Comparison of ENCODE assay signal across 25 cellular contexts in genomic region chr16:26593700-26594099, GRCh38.
"Had no signal": no experiment of that assay in that cellular context is flagged by ENCODE, and none has a peak within 500 bp of the region (broad histone marks: within the 10 kb centered on the region; RNA-seq: fewer than 3 reads in every experiment).

No MANE protein-coding gene starts in this region.

- H3K27ac ChIP-seq: gastrocnemius medialis, left lung, lower lobe of right lung, testis, transverse colon had no signal

- DNase-seq: activated CD4-positive, alpha-beta T cell treated with anti-CD3 and anti-CD28 coated beads for 1 hour; activated CD4-positive, alpha-beta T cell treated with anti-CD3 and anti-CD28 coated beads, Interleukin-2, amount 50 U/mL, for 48 hours; activated CD8-positive, alpha-beta memory T cell treated with anti-CD3 and anti-CD28 coated beads for 24 hours; activated CD8-positive, alpha-beta memory T cell treated with anti-CD3 and anti-CD28 coated beads, Interleukin-2, amount 50 U/mL, for 48 hours; activated gamma-delta T cell; activated naive CD4-positive, alpha-beta T cell treated with anti-CD3 and anti-CD28 coated beads, Interleukin-2, amount 10 ng/mL, durations not matched to agents 7 days and 5 days; activated T-cell treated with anti-CD3 and anti-CD28 coated beads, Interleukin-2, amount 50 U/mL, for 24 hours; anterior cingulate cortex; dermis blood vessel endothelial cell; effector CD8-positive, alpha-beta T cell; gastrocnemius medialis; glutamatergic neuron; left lung; lower lobe of right lung; mesendoderm; natural killer cell; right cardiac atrium; stimulated activated CD4-positive, alpha-beta T cell treated with anti-CD3 and anti-CD28 coated beads, Interleukin-15, amount 100 ng/mL, for 24 hours; stimulated activated CD4-positive, alpha-beta T cell treated with anti-CD3 and anti-CD28 coated beads, Interleukin-2, amount 100 ng/mL, for 24 hours; stimulated activated naive CD4-positive, alpha-beta T cell; T1000; testis; transverse colon had no signal

- H3K36me3 ChIP-seq: gastrocnemius medialis, left lung, lower lobe of right lung, transverse colon had no signal

- H3K27ac Mint-ChIP-seq: activated naive CD4-positive, alpha-beta T cell treated with anti-CD3 and anti-CD28 coated beads, Interleukin-2, amount 10 ng/mL, durations not matched to agents 7 days and 5 days; activated T-cell treated with anti-CD3 and anti-CD28 coated beads, Interleukin-2, amount 50 U/mL, for 24 hours had no signal

- H3K9me3 ChIP-seq: gastrocnemius medialis, left lung, lower lobe of right lung, testis, transverse colon had no signal

- FAIRE-seq: colon, islet of Langerhans had no signal

- ATAC-seq: gastrocnemius medialis, left lung, lower lobe of right lung, natural killer cell, right cardiac atrium had no signal

- H3K36me3 Mint-ChIP-seq: natural killer cell had no signal

- H3K4me3 Mint-ChIP-seq: activated naive CD4-positive, alpha-beta T cell treated with anti-CD3 and anti-CD28 coated beads, Interleukin-2, amount 10 ng/mL, durations not matched to agents 7 days and 5 days; activated T-cell treated with anti-CD3 and anti-CD28 coated beads, Interleukin-2, amount 50 U/mL, for 24 hours; natural killer cell had no signal
